ENCODE assay signal across 15 cellular contexts in genomic region chr3:50157821-50158556, GRCh38. TPM values are rescaled to one million over a fixed set of nuclear protein-coding genes. Genes with fewer than 3 reads are reported as not detected.
DNase-seq lines count a peak whose midpoint lies in the region; FAIRE-seq and TF ChIP-seq lines count a peak whose summit lies in the region.
"Had no signal": no experiment of that assay in that cellular context is flagged by ENCODE, and none has a peak within 500 bp of the region (broad histone marks: within the 10 kb centered on the region; RNA-seq: fewer than 3 reads in every experiment).

No MANE protein-coding gene starts in this region.

- H3K79me2 ChIP-seq in parathyroid adenoma, result no peaks in the 10 kb centered on the region

- BruUV-seq in Caco-2 (replicated peaks; lab: Mats Ljungman, UMichigan), result no TSS peak

- no peak for FAIRE-seq in H54 (lab: Jason Lieb, UNC)

- H3K9me3 ChIP-seq in Caco-2, result no peaks in the 10 kb centered on the region
- H3K9me3 ChIP-seq in parathyroid adenoma (ENCODE audit: control insufficient read depth, low read length), result no peaks in the 10 kb centered on the region

- H3K27me3 ChIP-seq in Caco-2 (replicated peaks; ENCODE audit: control insufficient read depth, insufficient read depth, low read length), result no peaks in the 10 kb centered on the region
- no peaks in the 10 kb centered on the region for H3K27me3 ChIP-seq in parathyroid adenoma (ENCODE audit: control insufficient read depth, insufficient read depth, low read length)

- CTCF ChIA-PET in Caco-2 (lab: Charles Lee), result interaction anchor here (0.6 to 0.9 kb wide), 2 partner anchors 41 to 64 kb away, joined by 3 to 6 read pairs; no protein-coding TSS in a partner anchor
- CTCF ChIA-PET in activated naive CD4-positive, alpha-beta T cell treated with anti-CD3 and anti-CD28 coated beads, Interleukin-2, amount 10 ng/mL, durations not matched to agents 7 days and 5 days (lab: Charles Lee), result interaction anchor here (0.6 kb wide), 1 partner anchor 243 kb away, joined by 4 read pairs; no protein-coding TSS in a partner anchor

- TF ChIP-seq CTCF in Caco-2 (IDR thresholded peaks at IDR 0.05; ENCODE audit: insufficient read depth in 1 of 2, low read depth in 1 of 2, low read length in 1 of 2, severe bottlenecking in 1 of 2, unreplicated experiment in 1 of 2) (no peak), epithelial cell of esophagus (IDR thresholded peaks at IDR 0.05; ENCODE audit: insufficient read depth, low read depth, low read length, missing control alignments) (no peak), parathyroid adenoma (IDR thresholded peaks at IDR 0.05) (no peak)

- H3K4me1 Mint-ChIP-seq in Caco-2 (ENCODE audit: low read depth, unreplicated experiment), result peaks cover 30% of the 10 kb centered on the region
- H3K4me1 Mint-ChIP-seq in activated naive CD4-positive, alpha-beta T cell treated with anti-CD3 and anti-CD28 coated beads, Interleukin-2, amount 10 ng/mL, durations not matched to agents 7 days and 5 days, result peaks cover 7% of the 10 kb centered on the region

- H3K4me1 ChIP-seq in Caco-2, result peaks cover 25% of the 10 kb centered on the region
- peaks cover 19% of the 10 kb centered on the region for H3K4me1 ChIP-seq in parathyroid adenoma

- H3K4me2 ChIP-seq in parathyroid adenoma (ENCODE audit: low read length), result peak overlapping the region; percentile 31

- no peak overlapping the region for H3K27ac ChIP-seq in parathyroid adenoma

- no peak overlapping the region for H3K9ac ChIP-seq in parathyroid adenoma

- H3K27me3 Mint-ChIP-seq in Caco-2 (ENCODE audit: insufficient read depth, unreplicated experiment), result no peaks in the 10 kb centered on the region
- peaks cover 75% of the 10 kb centered on the region for H3K27me3 Mint-ChIP-seq in activated naive CD4-positive, alpha-beta T cell treated with anti-CD3 and anti-CD28 coated beads, Interleukin-2, amount 10 ng/mL, durations not matched to agents 7 days and 5 days

- no peak for TF ChIP-seq POLR2A in H54 (IDR thresholded peaks at IDR 0.05; ENCODE audit: low read depth, low read length)

- H3K36me3 ChIP-seq in Caco-2 (ENCODE audit: control insufficient read depth, insufficient read depth, low read length) (no peaks in the 10 kb centered on the region), parathyroid adenoma (ENCODE audit: control insufficient read depth, insufficient read depth, low read length) (no peaks in the 10 kb centered on the region)

- H3K4me3 Mint-ChIP-seq in Caco-2 (ENCODE audit: unreplicated experiment), result peak overlapping the region; percentile 53
- no peak overlapping the region for H3K4me3 Mint-ChIP-seq in activated naive CD4-positive, alpha-beta T cell treated with anti-CD3 and anti-CD28 coated beads, Interleukin-2, amount 10 ng/mL, durations not matched to agents 7 days and 5 days

- no peak for DNase-seq in Caco-2
- peak; percentile 42 for DNase-seq in NCI-H69 (lab: John Stamatoyannopoulos, UW)
- peak; percentile 98 for DNase-seq in epithelial cell of esophagus (ENCODE audit: low read depth)
- no peak for DNase-seq in NCI-H1694 treated with DMSO at 0.1 percent for 48 hours (lab: John Stamatoyannopoulos, UW)
- DNase-seq in H54 (ENCODE audit: insufficient read length, low spot score), result no peak
- DNase-seq in epidermal melanocyte (ENCODE audit: insufficient read length, low spot score), result no peak
- DNase-seq in activated naive CD4-positive, alpha-beta T cell treated with anti-CD3 and anti-CD28 coated beads, Interleukin-2, amount 10 ng/mL, durations not matched to agents 7 days and 5 days, result no peak
- DNase-seq: activated CD8-positive, alpha-beta memory T cell treated with anti-CD3 and anti-CD28 coated beads for 24 hours; aorta; midbrain; stimulated activated naive CD8-positive, alpha-beta T cell treated with anti-CD3 and anti-CD28 coated beads, Interleukin-15, Interleukin-2, amounts not matched to agents 100 U/mL and 50 U/mL, for 24 hours; T-cell had no signal

- no peak overlapping the region for H3K27ac Mint-ChIP-seq in Caco-2 (ENCODE audit: unreplicated experiment)
- H3K27ac Mint-ChIP-seq in activated naive CD4-positive, alpha-beta T cell treated with anti-CD3 and anti-CD28 coated beads, Interleukin-2, amount 10 ng/mL, durations not matched to agents 7 days and 5 days, result no peak overlapping the region
- H3K27ac Mint-ChIP-seq: T-cell had no signal

- POLR2A ChIA-PET in Caco-2 (lab: Charles Lee), result no interaction called here

- no peaks in the 10 kb centered on the region for H3K9me3 Mint-ChIP-seq in Caco-2 (ENCODE audit: unreplicated experiment)
- no peaks in the 10 kb centered on the region for H3K9me3 Mint-ChIP-seq in activated naive CD4-positive, alpha-beta T cell treated with anti-CD3 and anti-CD28 coated beads, Interleukin-2, amount 10 ng/mL, durations not matched to agents 7 days and 5 days
- H3K9me3 Mint-ChIP-seq: CD4-positive, alpha-beta memory T cell; T-cell had no signal

- H3K4me3 ChIP-seq in Caco-2 (ENCODE audit: low read depth, low read length), result no peak overlapping the region
- H3K4me3 ChIP-seq in epithelial cell of esophagus (ENCODE audit: low read length), result peak overlapping the region; percentile 90
- H3K4me3 ChIP-seq in parathyroid adenoma (ENCODE audit: low read depth, low read length), result no peak overlapping the region

- no peak overlapping the region for H2AFZ ChIP-seq in parathyroid adenoma

- peaks cover 14% of the 10 kb centered on the region for H3K36me3 Mint-ChIP-seq in Caco-2 (ENCODE audit: insufficient read depth, unreplicated experiment)
- H3K36me3 Mint-ChIP-seq in activated naive CD4-positive, alpha-beta T cell treated with anti-CD3 and anti-CD28 coated beads, Interleukin-2, amount 10 ng/mL, durations not matched to agents 7 days and 5 days, result no peaks in the 10 kb centered on the region
- H3K36me3 Mint-ChIP-seq: CD4-positive, alpha-beta memory T cell; T-cell had no signal

- intact Hi-C loops in Caco-2 (cut with micrococcal nuclease; ENCODE audit: unreplicated experiment), result no loop called here

RNA-seq across cellular contexts. Expression of gene SEMA3F, which starts 2.9 kb away (rescaled TPM):
- 11.3 and 16.5 TPM in 2 replicates for total RNA-seq in Caco-2 (2022)
- total RNA-seq: CD4-positive, alpha-beta memory T cell had no signal

RNA-seq across cellular contexts. Expression of gene GNAT1, which starts 33.4 kb away (rescaled TPM):
- total RNA-seq in Caco-2 (2022), result 0.50 TPM in 1 of 2 replicates, not detected in the other
- total RNA-seq: aorta; CD4-positive, alpha-beta memory T cell; fibroblast of villous mesenchyme had no signal

RNA-seq across cellular contexts. Expression of gene SLC38A3, which starts 47.1 kb away (rescaled TPM):
- 11.4 and 16.8 TPM in 2 replicates for total RNA-seq in Caco-2 (2022)
- total RNA-seq: CD4-positive, alpha-beta memory T cell; fibroblast of villous mesenchyme had no signal

Comparison
In these comparisons a context has a peak if more than half of its experiments do, and no peak if none do; other contexts are left out.
1. DNase-seq: peak in NCI-H69 (single experiment) and epithelial cell of esophagus (single experiment); none in Caco-2 (0 of 2), NCI-H1694 treated with DMSO at 0.1 percent for 48 hours (single experiment), H54 (single experiment), epidermal melanocyte (single experiment) and activated naive CD4-positive, alpha-beta T cell treated with anti-CD3 and anti-CD28 coated beads, Interleukin-2, amount 10 ng/mL, durations not matched to agents 7 days and 5 days (single experiment).